In genomic region chr16:88975511-88976061, GRCh38 we compare ENCODE assay signal across 19 cellular contexts. TPM values are rescaled to one million over a fixed set of nuclear protein-coding genes. Genes with fewer than 3 reads are reported as not detected.
DNase-seq lines count a peak whose midpoint lies in the region; ATAC-seq, FAIRE-seq and TF ChIP-seq lines count a peak whose summit lies in the region.
"Had no signal": no experiment of that assay in that cellular context is flagged by ENCODE, and none has a peak within 500 bp of the region (broad histone marks: within the 10 kb centered on the region; RNA-seq: fewer than 3 reads in every experiment).

No MANE protein-coding gene starts in this region.

- H3K27me3 ChIP-seq in BLaER1 treated with 17β-estradiol and CSF1 and Interleukin-3, amounts not matched to agents 10 nM and 100 nM = peaks cover 0 to 41% (median 0%) of the 10 kb centered on the region in 11 experiments; a peak in 5 of 22 replicates
- H3K27me3 ChIP-seq in Peyer's patch (no peaks in the 10 kb centered on the region), muscle layer of duodenum (ENCODE audit: low read depth, low read length) (no peaks in the 10 kb centered on the region)

- H3K36me3 ChIP-seq in BLaER1 treated with 17β-estradiol and CSF1 and Interleukin-3, amounts not matched to agents 10 nM and 100 nM = peaks cover 0 to 5% (median 0%) of the 10 kb centered on the region in 11 experiments; a peak in 1 of 22 replicates
- H3K36me3 ChIP-seq in Peyer's patch (no peaks in the 10 kb centered on the region), muscle layer of duodenum (ENCODE audit: control insufficient read depth in 1 of 2, insufficient read depth in 2 of 2, low read length in 2 of 2) (no peaks in the 10 kb centered on the region)

- peak overlapping the region; percentile 92 to 100 (median 98) for H3K4me2 ChIP-seq in BLaER1 treated with 17β-estradiol and CSF1 and Interleukin-3, amounts not matched to agents 10 nM and 100 nM

- H3K4me1 ChIP-seq in BLaER1 treated with 17β-estradiol and CSF1 and Interleukin-3, amounts not matched to agents 10 nM and 100 nM = peaks cover 85 to 90% (median 88%) of the 10 kb centered on the region in 10 experiments
- H3K4me1 ChIP-seq in Peyer's patch = peaks cover 0 to 43% (median 14%) of the 10 kb centered on the region in 4 donors
- H3K4me1 ChIP-seq in muscle layer of duodenum (ENCODE audit: control insufficient read depth in 1 of 2, insufficient read depth in 2 of 2, low read length in 2 of 2) = peaks cover 0 to 21% of the 10 kb centered on the region in 2 donors
- H3K4me1 ChIP-seq: foreskin keratinocyte had no signal

- H3K9me3 ChIP-seq in BLaER1 treated with 17β-estradiol and CSF1 and Interleukin-3, amounts not matched to agents 10 nM and 100 nM (replicated peaks in 1 of 11) = no peaks in the 10 kb centered on the region
- H3K9me3 ChIP-seq in Peyer's patch (no peaks in the 10 kb centered on the region), muscle layer of duodenum (ENCODE audit: control insufficient read depth in 1 of 2, low read length in 2 of 2) (no peaks in the 10 kb centered on the region)

- peak overlapping the region; percentile 55 to 79 (median 69) for H3K4me3 ChIP-seq in BLaER1 treated with 17β-estradiol and CSF1 and Interleukin-3, amounts not matched to agents 10 nM and 100 nM
- H3K4me3 ChIP-seq in Peyer's patch (peak overlapping the region in 3 of 4 donors; percentile 33 to 54 (median 36)), muscle layer of duodenum (ENCODE audit: low read depth in 1 of 2, low read length in 2 of 2) (peak overlapping the region; percentile 11 to 29)

- ATAC-seq in GM19467 (IDR thresholded peaks at IDR 0.05; ENCODE audit: unreplicated experiment) (no peak), GM18517 (IDR thresholded peaks at IDR 0.05; ENCODE audit: unreplicated experiment) (no peak)
- ATAC-seq: foreskin keratinocyte, PC-3 had no signal

- H3K27ac ChIP-seq in BLaER1 treated with 17β-estradiol and CSF1 and Interleukin-3, amounts not matched to agents 10 nM and 100 nM = peak overlapping the region in 10 of 11 experiments; percentile 60 to 97 (median 86); a peak in 20 of 22 replicates
- H3K27ac ChIP-seq in Peyer's patch (peak overlapping the region in 2 of 4 donors; percentile 36 to 89), muscle layer of duodenum (ENCODE audit: low read length) (no peak overlapping the region)
- H3K27ac ChIP-seq: foreskin keratinocyte had no signal

- TF ChIP-seq CTCF in Peyer's patch (IDR thresholded peaks at IDR 0.05) = no peak

- peaks cover 42 to 53% (median 48%) of the 10 kb centered on the region in 11 experiments; a peak in 21 of 22 replicates for H4K20me1 ChIP-seq in BLaER1 treated with 17β-estradiol and CSF1 and Interleukin-3, amounts not matched to agents 10 nM and 100 nM

- peak overlapping the region; percentile 52 to 85 (median 74) for H3K9ac ChIP-seq in BLaER1 treated with 17β-estradiol and CSF1 and Interleukin-3, amounts not matched to agents 10 nM and 100 nM

- FAIRE-seq in GM12892 (lab: Jason Lieb, UNC) = peak; percentile 79

- DNase-seq in GM12892 (ENCODE audit: insufficient read length) (no peak), Peyer's patch (no peak), KG1 (lab: John Stamatoyannopoulos, UW) (no peak), DMS79 (lab: John Stamatoyannopoulos, UW) (no peak)
- DNase-seq: activated CD4-positive, alpha-beta T cell treated with anti-CD3 and anti-CD28 coated beads, Interleukin-2, amount 50 U/mL, for 4 hours; activated effector memory CD4-positive, alpha-beta T cell treated with anti-CD3 and anti-CD28 coated beads, Interleukin-2, amount 50 U/mL, for 16 hours; DND-41; effector CD8-positive, alpha-beta T cell; foreskin keratinocyte; HFFc6; immature natural killer cell; midbrain; NCI-H1105; PC-3; stimulated activated CD4-positive, alpha-beta T cell treated with anti-CD3 and anti-CD28 coated beads, Interleukin-2, amount 100 ng/mL, for 24 hours had no signal

- TF ChIP-seq POLR2A in GM12892 (IDR thresholded peaks at IDR 0.05; ENCODE audit: low read depth, low read length) (peak; percentile 32; the same call in 1 of the 2 replicates), Peyer's patch (IDR thresholded peaks at IDR 0.05) (no peak)

RNA-seq across cellular contexts. Expression of gene CBFA2T3, which starts 1.4 kb away (rescaled TPM):
- 5.5 TPM for polyA plus RNA-seq in GM12892 (2012; ENCODE audit: missing spikeins)
- total RNA-seq in Peyer's patch = 10 to 100 TPM in 1 of 4 donors, 1 to 10 TPM in 3; 3.5 to 35.5 (median 6.8) TPM
- total RNA-seq: HFFc6, PC-3 had no signal
